Comparison of ENCODE assay signal across 1 cellular context in the genomic region with DNA sequence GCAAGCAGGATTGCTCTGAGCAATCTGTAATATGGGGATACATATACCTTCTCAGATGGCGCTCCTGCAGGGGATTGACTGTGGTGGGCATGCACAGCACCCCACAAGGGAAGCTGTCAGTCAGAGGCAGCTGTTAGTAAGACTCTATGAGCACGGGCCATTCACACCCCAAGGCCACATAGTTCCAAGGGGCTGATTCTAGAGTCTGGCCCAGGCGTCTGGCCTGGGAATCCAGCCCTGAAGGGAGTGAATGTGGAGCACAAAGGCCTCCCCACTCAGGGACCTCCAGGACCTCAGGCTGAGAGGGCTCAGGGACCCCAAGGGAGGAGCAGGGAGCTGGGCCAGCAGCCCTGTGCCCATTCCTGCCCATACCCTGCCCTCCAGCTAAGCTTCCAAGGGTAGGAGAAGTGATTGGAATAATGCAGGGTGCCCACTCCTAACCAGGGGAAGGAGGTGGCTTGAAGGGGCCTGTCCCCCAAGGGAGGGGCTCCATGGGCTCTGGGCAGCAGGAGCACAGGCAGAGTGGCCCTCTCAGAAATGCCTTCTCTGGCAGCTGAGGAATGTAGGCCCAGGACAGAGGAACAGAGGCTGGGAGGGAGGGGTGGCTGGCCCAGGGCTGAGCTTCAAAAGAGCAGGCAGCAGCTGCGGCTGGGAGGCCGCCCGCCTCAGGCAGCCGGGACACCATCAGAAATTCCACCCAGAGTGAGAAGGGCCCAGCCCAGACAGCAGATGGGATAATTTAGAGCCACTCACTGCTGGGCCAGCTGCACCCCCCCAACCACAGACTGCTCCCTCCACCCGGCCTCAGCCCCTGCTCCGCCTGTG.
A peak's percentile ranks its signal among the peaks of the same experiment; 100 is the strongest.
TF ChIP-seq lines count a peak whose summit lies in the region.

No MANE protein-coding gene starts in this region.

TF ChIP-seq in HepG2, 621 proteins besides CTCF, POLR2A, EP300 and RAD21 (continues in another document):
- TF ChIP-seq PATZ1 (CRISPR knock-in tag; IDR thresholded peaks at IDR 0.05) (peak; percentile 79), FOXK2 (IDR thresholded peaks at IDR 0.05) (no peak), TBX2 (CRISPR knock-in tag; IDR thresholded peaks at IDR 0.05; ENCODE audit: borderline replicate concordance) (peak; percentile 34; the same call in 1 of the 2 replicates), ZNF816 (CRISPR knock-in tag; IDR thresholded peaks at IDR 0.05; ENCODE audit: borderline replicate concordance) (no peak), ZNF687 (CRISPR knock-in tag; IDR thresholded peaks at IDR 0.05) (peak; percentile 57; the same call in 1 of the 2 replicates), MXD3 (CRISPR knock-in tag; IDR thresholded peaks at IDR 0.05) (0 out of 2 replicates have a peak, but pooled peaks have one; percentile 64), TFDP1 (CRISPR knock-in tag; IDR thresholded peaks at IDR 0.05; ENCODE audit: borderline replicate concordance) (peak; percentile 30; the same call in 1 of the 2 replicates), TEAD3 (CRISPR knock-in tag; optimal IDR thresholded peaks at IDR 0.05; ENCODE audit: borderline replicate concordance) (peak; percentile 80), GATA4 (IDR thresholded peaks at IDR 0.05; ENCODE audit: borderline replicate concordance, low read depth) (no peak), PHB2 (IDR thresholded peaks at IDR 0.05; ENCODE audit: partially characterized antibody) (no peak), PRDM10 (CRISPR knock-in tag; IDR thresholded peaks at IDR 0.05; ENCODE audit: low read depth) (peak; percentile 57; the same call in 1 of the 2 replicates), RXRA (CRISPR knock-in tag; IDR thresholded peaks at IDR 0.05) (peak; percentile 52), POGZ (CRISPR knock-in tag; IDR thresholded peaks at IDR 0.05) (no peak), IKZF5 (CRISPR knock-in tag; IDR thresholded peaks at IDR 0.05) (0 out of 2 replicates have a peak, but pooled peaks have one; percentile 46), NFKB2 (CRISPR knock-in tag; IDR thresholded peaks at IDR 0.05; ENCODE audit: borderline replicate concordance) (peak; percentile 34; the same call in 1 of the 2 replicates), ZNF672 (CRISPR knock-in tag; IDR thresholded peaks at IDR 0.05) (peak; percentile 89; the same call in 1 of the 2 replicates), SP140L (CRISPR knock-in tag; IDR thresholded peaks at IDR 0.05; ENCODE audit: borderline replicate concordance) (no peak), ZNF142 (CRISPR knock-in tag; IDR thresholded peaks at IDR 0.05) (peak; percentile 27; the same call in 1 of the 2 replicates), GTF2F1 (IDR thresholded peaks at IDR 0.05; ENCODE audit: low read length) (no peak), UBTF (CRISPR knock-in tag; IDR thresholded peaks at IDR 0.05) (peak; percentile 46; the same call in 1 of the 2 replicates), KDM5A (IDR thresholded peaks at IDR 0.05; ENCODE audit: borderline replicate concordance, low read length) (no peak), MAX (IDR thresholded peaks at IDR 0.05) (no peak)
- TF ChIP-seq, protein P1, sequence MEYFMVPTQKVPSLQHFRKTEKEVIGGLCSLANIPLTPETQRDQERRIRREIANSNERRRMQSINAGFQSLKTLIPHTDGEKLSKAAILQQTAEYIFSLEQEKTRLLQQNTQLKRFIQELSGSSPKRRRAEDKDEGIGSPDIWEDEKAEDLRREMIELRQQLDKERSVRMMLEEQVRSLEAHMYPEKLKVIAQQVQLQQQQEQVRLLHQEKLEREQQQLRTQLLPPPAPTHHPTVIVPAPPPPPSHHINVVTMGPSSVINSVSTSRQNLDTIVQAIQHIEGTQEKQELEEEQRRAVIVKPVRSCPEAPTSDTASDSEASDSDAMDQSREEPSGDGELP (IDR thresholded peaks at IDR 0.05; ENCODE audit: borderline replicate concordance, low read depth) = peak; percentile 32; the same call in 1 of the 2 replicates
